ENCODE assay signal across 16 cellular contexts in the genomic region with DNA sequence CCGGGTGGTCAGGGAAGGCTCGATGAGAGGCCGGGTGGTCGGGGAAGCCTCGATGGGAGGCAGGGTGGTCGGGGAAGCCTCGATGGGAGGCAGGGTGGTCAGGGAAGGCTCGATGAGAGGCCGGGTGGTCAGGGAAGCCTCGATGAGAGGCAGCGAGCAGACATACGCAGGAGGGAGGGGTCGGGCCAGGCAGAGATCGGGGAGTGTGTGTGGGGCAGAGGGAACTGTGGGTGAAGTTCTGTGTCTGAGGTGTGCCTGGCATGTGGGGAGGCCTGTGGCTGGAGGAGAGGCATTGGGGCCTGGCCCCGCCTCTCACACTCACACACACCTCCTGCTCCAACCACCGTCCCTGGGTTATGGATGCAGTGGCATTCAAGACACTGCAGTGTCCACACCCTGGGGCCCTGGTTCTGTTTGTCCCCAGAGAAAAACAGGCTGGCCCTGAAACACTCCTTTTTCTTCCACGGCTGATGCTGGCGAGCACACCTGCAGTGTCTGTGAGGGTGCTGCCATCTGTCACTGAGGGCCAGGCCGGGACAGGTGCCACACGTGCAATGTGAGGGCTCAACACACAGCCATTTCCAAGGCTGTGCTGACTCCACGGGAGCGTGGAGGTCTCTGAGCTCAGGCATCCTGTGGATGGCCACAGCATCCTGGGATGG. TPM values are rescaled to one million over a fixed set of nuclear protein-coding genes. Genes with fewer than 3 reads are reported as not detected.
"Had no signal": no experiment of that assay in that cellular context is flagged by ENCODE, and none has a peak within 500 bp of the region (broad histone marks: within the 10 kb centered on the region; RNA-seq: fewer than 3 reads in every experiment).

No MANE protein-coding gene starts in this region.

- H3K9me3 ChIP-seq: lower lobe of right lung, prostate gland, spleen, tibial artery had no signal

- H3K27ac Mint-ChIP-seq: activated CD8-positive, alpha-beta memory T cell treated with anti-CD3 and anti-CD28 coated beads, Interleukin-2, amount 10 ng/mL, durations not matched to agents 7 days and 5 days; activated naive CD4-positive, alpha-beta T cell treated with anti-CD3 and anti-CD28 coated beads, Interleukin-2, amount 50 U/mL, for 24 hours; activated T-cell treated with anti-CD3 and anti-CD28 coated beads, Interleukin-2, amount 50 U/mL, for 24 hours; naive B cell; stimulated activated memory B cell treated with anti-CD40 and anti-IgM and Interleukin-4, amounts not matched to agents 10 μg/mL and 1 μg/mL and 100 μg/mL, for 72 hours had no signal

- H3K4me3 ChIP-seq: lower lobe of right lung, prostate gland, spleen, tibial artery had no signal

- H3K4me1 Mint-ChIP-seq: activated CD8-positive, alpha-beta memory T cell treated with anti-CD3 and anti-CD28 coated beads, Interleukin-2, amount 10 ng/mL, durations not matched to agents 7 days and 5 days; activated naive CD4-positive, alpha-beta T cell treated with anti-CD3 and anti-CD28 coated beads, Interleukin-2, amount 50 U/mL, for 24 hours; stimulated activated memory B cell treated with anti-CD40 and anti-IgM and Interleukin-4, amounts not matched to agents 10 μg/mL and 1 μg/mL and 100 μg/mL, for 72 hours had no signal

- H3K36me3 Mint-ChIP-seq: activated CD8-positive, alpha-beta memory T cell treated with anti-CD3 and anti-CD28 coated beads, Interleukin-2, amount 10 ng/mL, durations not matched to agents 7 days and 5 days; activated naive CD4-positive, alpha-beta T cell treated with anti-CD3 and anti-CD28 coated beads, Interleukin-2, amount 50 U/mL, for 24 hours; stimulated activated memory B cell treated with anti-CD40 and anti-IgM and Interleukin-4, amounts not matched to agents 10 μg/mL and 1 μg/mL and 100 μg/mL, for 72 hours had no signal

- DNase-seq: activated CD4-positive, alpha-beta T cell treated with anti-CD3 and anti-CD28 coated beads, Interleukin-2, amount 50 U/mL, for 4 hours; activated CD4-positive, CD25-positive, alpha-beta regulatory T cell treated with anti-CD3 and anti-CD28 coated beads, Interleukin-2, amount 50 U/mL, for 72 hours; activated CD8-positive, alpha-beta memory T cell treated with anti-CD3 and anti-CD28 coated beads, Interleukin-2, amount 10 ng/mL, durations not matched to agents 7 days and 5 days; activated effector memory CD4-positive, alpha-beta T cell treated with Interleukin-2 at 50 U/mL for 16 hours; activated T-cell treated with anti-CD3 and anti-CD28 coated beads, Interleukin-2, amount 50 U/mL, for 24 hours; brain microvascular endothelial cell; foreskin keratinocyte; left cardiac atrium; lower lobe of right lung; naive B cell; spleen; stimulated activated CD4-positive, alpha-beta T cell treated with anti-CD3 and anti-CD28 coated beads, Interleukin-1b, Interleukin-23, amount 100 ng/mL, for 48 hours; tibial artery had no signal

- H3K4me1 ChIP-seq: foreskin keratinocyte, lower lobe of right lung, prostate gland, spleen had no signal

- H3K9me3 Mint-ChIP-seq: activated naive CD4-positive, alpha-beta T cell treated with anti-CD3 and anti-CD28 coated beads, Interleukin-2, amount 50 U/mL, for 24 hours; activated T-cell treated with anti-CD3 and anti-CD28 coated beads, Interleukin-2, amount 50 U/mL, for 24 hours had no signal

- H3K36me3 ChIP-seq: brain microvascular endothelial cell, lower lobe of right lung, prostate gland, spleen, tibial artery had no signal

- H3K27ac ChIP-seq: brain microvascular endothelial cell, foreskin keratinocyte, lower lobe of right lung, prostate gland, spleen, tibial artery had no signal

- H3K4me3 Mint-ChIP-seq: activated CD8-positive, alpha-beta memory T cell treated with anti-CD3 and anti-CD28 coated beads, Interleukin-2, amount 10 ng/mL, durations not matched to agents 7 days and 5 days; activated naive CD4-positive, alpha-beta T cell treated with anti-CD3 and anti-CD28 coated beads, Interleukin-2, amount 50 U/mL, for 24 hours; activated T-cell treated with anti-CD3 and anti-CD28 coated beads, Interleukin-2, amount 50 U/mL, for 24 hours; naive B cell; stimulated activated memory B cell treated with anti-CD40 and anti-IgM and Interleukin-4, amounts not matched to agents 10 μg/mL and 1 μg/mL and 100 μg/mL, for 72 hours had no signal

RNA-seq across cellular contexts. Expression of a gene that starts 6.5 kb away (rescaled TPM):
- total RNA-seq: activated CD8-positive, alpha-beta memory T cell treated with anti-CD3 and anti-CD28 coated beads, Interleukin-2, amount 10 ng/mL, durations not matched to agents 7 days and 5 days; foreskin keratinocyte had no signal
- polyA plus RNA-seq: foreskin keratinocyte had no signal
